In the genomic region with DNA sequence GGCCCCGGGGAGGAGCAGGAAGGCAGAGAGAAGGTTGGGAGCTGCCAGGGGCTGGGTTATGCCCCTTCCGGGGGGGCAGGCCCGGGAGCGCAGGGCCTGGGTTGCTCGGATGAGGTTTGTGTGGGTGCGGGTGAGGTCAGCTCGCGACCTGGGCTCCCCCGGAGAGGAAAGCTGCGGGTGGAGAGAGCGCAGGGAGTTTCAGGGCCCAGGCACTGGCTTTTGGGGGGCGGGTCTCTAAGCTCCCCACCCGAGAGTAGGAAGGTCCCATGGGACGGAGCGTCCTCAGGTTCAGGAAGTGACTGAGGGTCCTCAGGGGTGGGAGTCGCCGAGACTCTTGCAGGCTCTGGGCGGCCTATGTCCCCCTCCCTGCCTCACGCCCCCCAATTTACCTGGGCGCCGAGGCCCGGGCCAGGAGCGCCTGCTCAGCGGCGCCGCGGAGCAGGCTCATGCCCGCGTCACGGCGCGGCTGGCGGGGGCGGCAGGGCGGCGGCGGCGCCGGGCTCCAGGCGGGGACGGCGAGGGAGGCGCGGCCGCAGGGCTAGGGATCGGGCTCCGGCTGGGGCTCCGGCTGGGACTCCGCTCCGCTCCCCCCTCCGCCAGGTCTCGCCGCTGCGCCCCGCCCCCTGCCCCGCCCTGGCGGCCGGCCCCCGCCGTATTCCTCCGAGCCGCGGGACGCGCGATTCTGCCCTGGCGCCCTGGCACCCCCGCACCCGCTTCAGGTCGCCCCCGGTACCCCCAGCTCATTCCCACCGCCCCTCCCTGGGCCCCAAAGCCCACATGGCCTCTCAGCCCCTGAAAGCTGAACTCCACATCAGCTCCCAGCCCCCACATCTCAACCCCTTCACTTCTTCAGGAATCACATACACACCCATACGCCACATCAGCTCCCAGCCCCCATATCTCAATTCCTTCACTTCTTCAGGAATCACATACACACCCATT, we compare ENCODE assay signal across 8 cellular contexts. TPM values are rescaled to one million over a fixed set of nuclear protein-coding genes. Genes with fewer than 3 reads are reported as not detected.
A peak's percentile ranks its signal among the peaks of the same experiment; 100 is the strongest.
DNase-seq lines count a peak whose midpoint lies in the region; ATAC-seq and TF ChIP-seq lines count a peak whose summit lies in the region.

DOK4 (minus strand) TSS at position 578 of the 942 bp plus-strand sequence. CDS start 6,986 bp downstream, outside the sequence.

- DNase-seq in AG08395 (ENCODE audit: low spot score) (peak; percentile 96), NT2/D1 (ENCODE audit: low read depth, low spot score) (peak; percentile 56), activated T-cell treated with anti-CD3 and anti-CD28 coated beads for 24 hours (ENCODE audit: low read depth) (peak; percentile 76), epidermal melanocyte (ENCODE audit: insufficient read length, low spot score) (peak; percentile 97), mucosa of descending colon (peak; percentile 86 to 92 (median 88))
- DNase-seq in stimulated activated CD8-positive, alpha-beta memory T cell treated with anti-CD3 and anti-CD28 coated beads, Interleukin-4, amount 100 ng/mL, for 1 hour (ENCODE audit: low read depth in 2 of 2, low spot score in 1 of 2): peak; percentile 30 to 56

- no peak for TF ChIP-seq CTCF in mucosa of descending colon (IDR thresholded peaks at IDR 0.05)

- H3K4me1 ChIP-seq in NT2/D1 (ENCODE audit: insufficient read depth, insufficient read length) (peaks cover 22% of the 10 kb centered on the region), mucosa of descending colon (ENCODE audit: low read depth) (peaks cover 12% of the 10 kb centered on the region)

- H3K9me3 ChIP-seq in NT2/D1 (ENCODE audit: insufficient read depth, low read length): peaks cover 9% of the 10 kb centered on the region; the same call in 1 of the 2 replicates
- H3K9me3 ChIP-seq in mucosa of descending colon: no peaks in the 10 kb centered on the region

- ATAC-seq in GM18861 (IDR thresholded peaks at IDR 0.05; ENCODE audit: unreplicated experiment): peak; percentile 60
- peak; percentile 86 for ATAC-seq in HG03135 (IDR thresholded peaks at IDR 0.05; ENCODE audit: unreplicated experiment)
- peak; percentile 95 for ATAC-seq in mucosa of descending colon

- H3K36me3 ChIP-seq in NT2/D1 (ENCODE audit: insufficient read depth, insufficient read length, low read length) (no peaks in the 10 kb centered on the region), mucosa of descending colon (ENCODE audit: low read depth) (no peaks in the 10 kb centered on the region)

- intact Hi-C loops in mucosa of descending colon (cut with DNase I, micrococcal nuclease): no loop called here

- H3K27me3 ChIP-seq in NT2/D1 (ENCODE audit: insufficient read depth, insufficient read length): peaks cover 19% of the 10 kb centered on the region

- H3K4me3 ChIP-seq in NT2/D1 (ENCODE audit: insufficient read length, low read depth) (peak within 1 kb of the TSS; percentile 89), mucosa of descending colon (peak within 1 kb of the TSS; percentile 74)

- H3K9ac ChIP-seq in NT2/D1 (ENCODE audit: insufficient read length, low read depth): peak within 1 kb of the TSS; percentile 86

RNA-seq across cellular contexts. Expression of gene DOK4, which starts in this region (rescaled TPM):
- 100 to 1,000 TPM in 2 of 3 donors, 10 to 100 TPM in 1; 68.4 to 143 (median 101) TPM for total RNA-seq in mucosa of descending colon

Comparison
In these comparisons a context has a peak if more than half of its experiments do, and no peak if none do; other contexts are left out.
1. Peak in every context shown above with its lines: DNase-seq, ATAC-seq and H3K4me3 ChIP-seq.
2. DNase-seq: peak in every context shown above with its lines; median percentile 97 in epidermal melanocyte; 96 in AG08395; 88 in mucosa of descending colon; 76 in activated T-cell treated with anti-CD3 and anti-CD28 coated beads for 24 hours; 56 in NT2/D1; 43 in stimulated activated CD8-positive, alpha-beta memory T cell treated with anti-CD3 and anti-CD28 coated beads, Interleukin-4, amount 100 ng/mL, for 1 hour.